Comparison of ENCODE assay signal across 8 cellular contexts in the genomic region with DNA sequence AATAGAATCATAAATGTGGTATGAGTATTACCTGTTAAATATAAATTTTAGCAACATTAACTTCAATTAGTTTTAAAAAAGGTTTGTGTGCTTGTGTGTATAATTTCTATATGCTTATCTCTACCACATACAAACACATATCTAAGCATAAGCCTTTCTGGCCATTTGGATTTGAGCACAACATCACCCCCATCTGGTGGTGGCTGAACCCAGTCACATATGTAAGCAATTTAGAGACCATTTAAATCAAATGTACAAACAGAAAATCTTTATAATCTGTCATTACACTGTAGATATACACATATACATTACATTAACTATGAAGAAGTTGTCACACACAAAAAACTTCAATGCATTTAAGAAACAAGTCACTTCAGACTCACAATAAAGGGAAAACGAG.
DNase-seq lines count a peak whose midpoint lies in the region; ATAC-seq and TF ChIP-seq lines count a peak whose summit lies in the region.

No MANE protein-coding gene starts in this region.

- TF ChIP-seq CTCF in KMS-11 (conservative IDR thresholded peaks at IDR 0.05; ENCODE audit: low read depth, low read length) (peak; percentile 38), WERI-Rb-1 (IDR thresholded peaks at IDR 0.05; ENCODE audit: low read depth, low read length) (peak; percentile 37; the same call in 1 of the 2 replicates)

- no peaks in the 10 kb centered on the region for H3K27me3 ChIP-seq in KMS-11 (ENCODE audit: insufficient read depth, low read depth)
- H3K27me3 ChIP-seq in WERI-Rb-1 (ENCODE audit: insufficient read depth, low read depth, severe bottlenecking): no peaks in the 10 kb centered on the region

- H3K4me3 ChIP-seq in KMS-11 (IDR thresholded peaks at IDR 0.05; ENCODE audit: insufficient read depth, low read depth, low read length) (no peak overlapping the region), WERI-Rb-1 (ENCODE audit: low read depth, low read length) (no peak overlapping the region)

- no peaks in the 10 kb centered on the region for H3K9me3 ChIP-seq in WERI-Rb-1 (ENCODE audit: severe bottlenecking)

- H3K36me3 ChIP-seq in KMS-11 (ENCODE audit: insufficient read depth): no peaks in the 10 kb centered on the region
- H3K36me3 ChIP-seq in WERI-Rb-1: no peaks in the 10 kb centered on the region

- DNase-seq in SKM-1 treated with dmso at 0.1 percent for 144 hours (lab: John Stamatoyannopoulos, UW; ENCODE audit: unreplicated experiment): peak; percentile 2
- DNase-seq in SKM-1 (lab: John Stamatoyannopoulos, UW; ENCODE audit: unreplicated experiment): no peak
- DNase-seq in WERI-Rb-1: peak; percentile 38
- DNase-seq in iPS-NIHi11 (ENCODE audit: low spot score): peak; percentile 31
- DNase-seq in DMS114 treated with DMSO at 0.1 percent for 48 hours (lab: John Stamatoyannopoulos, UW; ENCODE audit: unreplicated experiment): no peak
- DNase-seq in GOT3 (lab: John Stamatoyannopoulos, UW): no peak

- H3K9ac ChIP-seq in KMS-11: no peak overlapping the region

- no peaks in the 10 kb centered on the region for H3K79me2 ChIP-seq in KMS-11 (ENCODE audit: insufficient read depth, low read depth)

- no peak overlapping the region for H2AFZ ChIP-seq in KMS-11 (ENCODE audit: low read depth)

- no peak for ATAC-seq in GM21717 (IDR thresholded peaks at IDR 0.05; ENCODE audit: unreplicated experiment)

- H3K27ac ChIP-seq in KMS-11 (no peak overlapping the region), WERI-Rb-1 (no peak overlapping the region)

- H3K4me2 ChIP-seq in KMS-11: no peak overlapping the region

- H3K4me1 ChIP-seq in KMS-11 (ENCODE audit: low read depth, poor library complexity, severe bottlenecking): peaks cover 8% of the 10 kb centered on the region

- no peaks in the 10 kb centered on the region for H4K20me1 ChIP-seq in KMS-11 (ENCODE audit: insufficient read depth)

Comparison
In these comparisons a context has a peak if more than half of its experiments do, and no peak if none do; other contexts are left out.
1. DNase-seq: peak in SKM-1 treated with dmso at 0.1 percent for 144 hours (single experiment), WERI-Rb-1 (single experiment) and iPS-NIHi11 (single experiment); none in SKM-1 (single experiment), DMS114 treated with DMSO at 0.1 percent for 48 hours (single experiment) and GOT3 (single experiment).